Comparison of ENCODE assay signal across 32 cellular contexts in the genomic region with DNA sequence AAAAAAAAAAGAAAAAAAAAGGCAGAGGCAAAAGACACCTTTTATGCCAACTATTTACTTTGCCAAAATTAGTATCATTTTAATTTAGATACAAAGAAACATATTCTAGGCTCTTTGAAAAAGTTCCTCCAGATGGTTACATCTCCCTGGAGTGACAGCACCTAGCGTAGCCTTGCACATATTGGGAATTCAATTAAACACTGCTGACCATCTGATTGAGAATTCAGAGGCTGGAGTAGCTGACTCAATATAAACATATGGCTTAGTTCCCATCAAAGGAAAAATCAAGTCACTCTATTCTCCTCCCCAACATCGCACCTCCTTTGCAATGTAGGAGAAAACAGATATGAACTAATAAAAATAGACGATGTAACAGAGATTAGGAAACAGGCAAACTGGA. TPM values are rescaled to one million over a fixed set of nuclear protein-coding genes. Genes with fewer than 3 reads are reported as not detected.
"Had no signal": no experiment of that assay in that cellular context is flagged by ENCODE, and none has a peak within 500 bp of the region (broad histone marks: within the 10 kb centered on the region; RNA-seq: fewer than 3 reads in every experiment).

No MANE protein-coding gene starts in this region.

- H3K9me3 ChIP-seq: colonic mucosa had no signal

- DNase-seq: activated CD4-positive, alpha-beta memory T cell treated with anti-CD3 and anti-CD28 coated beads, Interleukin-2, amount 10 ng/mL, durations not matched to agents 7 days and 5 days; activated CD4-positive, alpha-beta T cell treated with anti-CD3 and anti-CD28 coated beads for 1 hour; activated CD4-positive, alpha-beta T cell treated with anti-CD3 and anti-CD28 coated beads for 48 hours; activated CD4-positive, CD25-positive, alpha-beta regulatory T cell; activated CD8-positive, alpha-beta memory T cell treated with anti-CD3 and anti-CD28 coated beads for 24 hours; activated CD8-positive, alpha-beta memory T cell treated with anti-CD3 and anti-CD28 coated beads, Interleukin-2, amount 10 ng/mL, durations not matched to agents 7 days and 5 days; activated CD8-positive, alpha-beta memory T cell treated with anti-CD3 and anti-CD28 coated beads, Interleukin-2, amount 50 U/mL, for 48 hours; activated effector memory CD4-positive, alpha-beta T cell treated with Interleukin-2 at 50 U/mL for 16 hours; activated naive CD4-positive, alpha-beta T cell treated with anti-CD3 and anti-CD28 coated beads, Interleukin-2, amount 10 ng/mL, durations not matched to agents 7 days and 5 days; activated naive CD8-positive, alpha-beta T cell treated with anti-CD3 and anti-CD28 coated beads, Interleukin-2, amount 50 U/mL, for 24 hours; activated T-cell treated with anti-CD3 and anti-CD28 coated beads, Interleukin-2, amount 50 U/mL, for 48 hours; anterior cingulate cortex; brain microvascular endothelial cell; central memory CD4-positive, alpha-beta T cell; colonic mucosa; NCI-H1092 treated with DMSO at 0.1 percent for 48 hours; NCI-H1417; NCI-H146; NCI-H187; NCI-H2081; NCI-H345; NCI-H510A; NCI-H526 treated with DMSO at 0.1 percent for 48 hours; NK-92 treated with Interleukin-12 subunit alpha and Interleukin-12 subunit beta, amount 100 ng/mL, for 24 hours; PC-9; SIG-M5; T1000; WERI-Rb-1 had no signal

- H3K4me2 ChIP-seq: PC-9 had no signal

- H3K27ac ChIP-seq: brain microvascular endothelial cell, colonic mucosa, PC-9, RWPE1, WERI-Rb-1 had no signal

- H3K4me3 ChIP-seq: colonic mucosa, PC-9 had no signal

- H3K27me3 Mint-ChIP-seq: activated naive CD4-positive, alpha-beta T cell treated with anti-CD3 and anti-CD28 coated beads, Interleukin-2, amount 10 ng/mL, durations not matched to agents 7 days and 5 days had no signal

- H3K9me3 Mint-ChIP-seq: activated CD4-positive, alpha-beta memory T cell treated with anti-CD3 and anti-CD28 coated beads, Interleukin-2, amount 10 ng/mL, durations not matched to agents 7 days and 5 days; activated naive CD4-positive, alpha-beta T cell treated with anti-CD3 and anti-CD28 coated beads, Interleukin-2, amount 10 ng/mL, durations not matched to agents 7 days and 5 days; activated naive CD8-positive, alpha-beta T cell treated with anti-CD3 and anti-CD28 coated beads, Interleukin-2, amount 50 U/mL, for 24 hours had no signal

- FAIRE-seq: RCC 7860 had no signal

- H3K4me3 Mint-ChIP-seq: activated CD4-positive, alpha-beta memory T cell treated with anti-CD3 and anti-CD28 coated beads, Interleukin-2, amount 10 ng/mL, durations not matched to agents 7 days and 5 days; activated CD8-positive, alpha-beta memory T cell treated with anti-CD3 and anti-CD28 coated beads, Interleukin-2, amount 10 ng/mL, durations not matched to agents 7 days and 5 days; activated naive CD4-positive, alpha-beta T cell treated with anti-CD3 and anti-CD28 coated beads, Interleukin-2, amount 10 ng/mL, durations not matched to agents 7 days and 5 days; activated naive CD8-positive, alpha-beta T cell; activated naive CD8-positive, alpha-beta T cell treated with anti-CD3 and anti-CD28 coated beads, Interleukin-2, amount 50 U/mL, for 24 hours had no signal

- ATAC-seq: activated CD8-positive, alpha-beta memory T cell treated with anti-CD3 and anti-CD28 coated beads, Interleukin-2, amount 10 ng/mL, durations not matched to agents 7 days and 5 days; activated naive CD8-positive, alpha-beta T cell treated with anti-CD3 and anti-CD28 coated beads, Interleukin-2, amount 50 U/mL, for 24 hours; Right ventricle myocardium inferior had no signal

- H3K4me1 Mint-ChIP-seq: activated CD4-positive, alpha-beta memory T cell treated with anti-CD3 and anti-CD28 coated beads, Interleukin-2, amount 10 ng/mL, durations not matched to agents 7 days and 5 days; activated CD8-positive, alpha-beta memory T cell treated with anti-CD3 and anti-CD28 coated beads, Interleukin-2, amount 10 ng/mL, durations not matched to agents 7 days and 5 days; activated naive CD4-positive, alpha-beta T cell treated with anti-CD3 and anti-CD28 coated beads, Interleukin-2, amount 10 ng/mL, durations not matched to agents 7 days and 5 days; activated naive CD8-positive, alpha-beta T cell treated with anti-CD3 and anti-CD28 coated beads, Interleukin-2, amount 50 U/mL, for 24 hours had no signal

- H3K27ac Mint-ChIP-seq: activated CD4-positive, alpha-beta memory T cell treated with anti-CD3 and anti-CD28 coated beads, Interleukin-2, amount 10 ng/mL, durations not matched to agents 7 days and 5 days; activated CD8-positive, alpha-beta memory T cell treated with anti-CD3 and anti-CD28 coated beads, Interleukin-2, amount 10 ng/mL, durations not matched to agents 7 days and 5 days; activated naive CD4-positive, alpha-beta T cell treated with anti-CD3 and anti-CD28 coated beads, Interleukin-2, amount 10 ng/mL, durations not matched to agents 7 days and 5 days; activated naive CD8-positive, alpha-beta T cell; activated naive CD8-positive, alpha-beta T cell treated with anti-CD3 and anti-CD28 coated beads, Interleukin-2, amount 50 U/mL, for 24 hours had no signal

- H2AFZ ChIP-seq: PC-9 had no signal

- H3K36me3 Mint-ChIP-seq: activated CD8-positive, alpha-beta memory T cell treated with anti-CD3 and anti-CD28 coated beads, Interleukin-2, amount 10 ng/mL, durations not matched to agents 7 days and 5 days; activated naive CD4-positive, alpha-beta T cell treated with anti-CD3 and anti-CD28 coated beads, Interleukin-2, amount 10 ng/mL, durations not matched to agents 7 days and 5 days; activated naive CD8-positive, alpha-beta T cell had no signal

- H3K36me3 ChIP-seq: brain microvascular endothelial cell, colonic mucosa, WERI-Rb-1 had no signal

- H3K27me3 ChIP-seq: brain microvascular endothelial cell, colonic mucosa had no signal

- H3K4me1 ChIP-seq: colonic mucosa had no signal

RNA-seq across cellular contexts. Expression of gene ANKS1B, which starts 36.4 kb away (rescaled TPM):
- total RNA-seq: PC-9 had no signal
